2 cellular contexts compared by ENCODE assay signal in the genomic region with DNA sequence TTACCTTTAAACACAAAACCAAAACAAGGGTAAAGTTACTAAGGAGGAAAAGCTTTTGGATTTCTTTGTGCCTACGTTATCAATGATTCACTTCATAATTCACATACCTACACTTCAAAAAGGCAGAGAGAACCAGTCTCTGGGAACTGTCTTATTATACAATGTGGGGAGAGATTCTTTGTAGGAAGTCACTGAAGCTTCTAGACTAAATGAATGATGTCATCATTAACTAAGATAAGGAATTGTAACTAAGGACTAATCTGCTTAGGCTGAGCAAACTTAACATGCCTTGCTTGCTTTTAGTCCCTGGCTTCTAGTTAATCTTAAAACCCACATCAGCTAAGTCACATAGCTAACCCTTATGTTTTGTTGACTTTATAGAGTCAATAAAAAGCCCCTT.
TF ChIP-seq lines count a peak whose summit lies in the region.

No MANE protein-coding gene starts in this region.

TF ChIP-seq in HepG2, 621 proteins besides CTCF, POLR2A, EP300 and RAD21:
- TF ChIP-seq ZNF124 (CRISPR knock-in tag; IDR thresholded peaks at IDR 0.05) (no peak), DMAP1 (CRISPR knock-in tag; IDR thresholded peaks at IDR 0.05) (no peak), ATF7 (IDR thresholded peaks at IDR 0.05) (peak; percentile 92), ATF7 (CRISPR knock-in tag; IDR thresholded peaks at IDR 0.05) (no peak), RXRB (CRISPR knock-in tag; IDR thresholded peaks at IDR 0.05; ENCODE audit: borderline replicate concordance) (no peak), ZNF652 (CRISPR knock-in tag; IDR thresholded peaks at IDR 0.05; ENCODE audit: borderline replicate concordance, low read depth) (no peak), SP1 (IDR thresholded peaks at IDR 0.05) (no peak), SP1 (CRISPR knock-in tag; IDR thresholded peaks at IDR 0.05) (no peak)
- TF ChIP-seq, protein P1, sequence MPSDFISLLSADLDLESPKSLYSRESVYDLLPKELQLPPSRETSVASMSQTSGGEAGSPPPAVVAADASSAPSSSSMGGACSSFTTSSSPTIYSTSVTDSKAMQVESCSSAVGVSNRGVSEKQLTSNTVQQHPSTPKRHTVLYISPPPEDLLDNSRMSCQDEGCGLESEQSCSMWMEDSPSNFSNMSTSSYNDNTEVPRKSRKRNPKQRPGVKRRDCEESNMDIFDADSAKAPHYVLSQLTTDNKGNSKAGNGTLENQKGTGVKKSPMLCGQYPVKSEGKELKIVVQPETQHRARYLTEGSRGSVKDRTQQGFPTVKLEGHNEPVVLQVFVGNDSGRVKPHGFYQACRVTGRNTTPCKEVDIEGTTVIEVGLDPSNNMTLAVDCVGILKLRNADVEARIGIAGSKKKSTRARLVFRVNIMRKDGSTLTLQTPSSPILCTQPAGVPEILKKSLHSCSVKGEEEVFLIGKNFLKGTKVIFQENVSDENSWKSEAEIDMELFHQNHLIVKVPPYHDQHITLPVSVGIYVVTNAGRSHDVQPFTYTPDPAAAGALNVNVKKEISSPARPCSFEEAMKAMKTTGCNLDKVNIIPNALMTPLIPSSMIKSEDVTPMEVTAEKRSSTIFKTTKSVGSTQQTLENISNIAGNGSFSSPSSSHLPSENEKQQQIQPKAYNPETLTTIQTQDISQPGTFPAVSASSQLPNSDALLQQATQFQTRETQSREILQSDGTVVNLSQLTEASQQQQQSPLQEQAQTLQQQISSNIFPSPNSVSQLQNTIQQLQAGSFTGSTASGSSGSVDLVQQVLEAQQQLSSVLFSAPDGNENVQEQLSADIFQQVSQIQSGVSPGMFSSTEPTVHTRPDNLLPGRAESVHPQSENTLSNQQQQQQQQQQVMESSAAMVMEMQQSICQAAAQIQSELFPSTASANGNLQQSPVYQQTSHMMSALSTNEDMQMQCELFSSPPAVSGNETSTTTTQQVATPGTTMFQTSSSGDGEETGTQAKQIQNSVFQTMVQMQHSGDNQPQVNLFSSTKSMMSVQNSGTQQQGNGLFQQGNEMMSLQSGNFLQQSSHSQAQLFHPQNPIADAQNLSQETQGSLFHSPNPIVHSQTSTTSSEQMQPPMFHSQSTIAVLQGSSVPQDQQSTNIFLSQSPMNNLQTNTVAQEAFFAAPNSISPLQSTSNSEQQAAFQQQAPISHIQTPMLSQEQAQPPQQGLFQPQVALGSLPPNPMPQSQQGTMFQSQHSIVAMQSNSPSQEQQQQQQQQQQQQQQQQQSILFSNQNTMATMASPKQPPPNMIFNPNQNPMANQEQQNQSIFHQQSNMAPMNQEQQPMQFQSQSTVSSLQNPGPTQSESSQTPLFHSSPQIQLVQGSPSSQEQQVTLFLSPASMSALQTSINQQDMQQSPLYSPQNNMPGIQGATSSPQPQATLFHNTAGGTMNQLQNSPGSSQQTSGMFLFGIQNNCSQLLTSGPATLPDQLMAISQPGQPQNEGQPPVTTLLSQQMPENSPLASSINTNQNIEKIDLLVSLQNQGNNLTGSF (CRISPR knock-in tag; IDR thresholded peaks at IDR 0.05) = no peak
- TF ChIP-seq, protein P2, sequence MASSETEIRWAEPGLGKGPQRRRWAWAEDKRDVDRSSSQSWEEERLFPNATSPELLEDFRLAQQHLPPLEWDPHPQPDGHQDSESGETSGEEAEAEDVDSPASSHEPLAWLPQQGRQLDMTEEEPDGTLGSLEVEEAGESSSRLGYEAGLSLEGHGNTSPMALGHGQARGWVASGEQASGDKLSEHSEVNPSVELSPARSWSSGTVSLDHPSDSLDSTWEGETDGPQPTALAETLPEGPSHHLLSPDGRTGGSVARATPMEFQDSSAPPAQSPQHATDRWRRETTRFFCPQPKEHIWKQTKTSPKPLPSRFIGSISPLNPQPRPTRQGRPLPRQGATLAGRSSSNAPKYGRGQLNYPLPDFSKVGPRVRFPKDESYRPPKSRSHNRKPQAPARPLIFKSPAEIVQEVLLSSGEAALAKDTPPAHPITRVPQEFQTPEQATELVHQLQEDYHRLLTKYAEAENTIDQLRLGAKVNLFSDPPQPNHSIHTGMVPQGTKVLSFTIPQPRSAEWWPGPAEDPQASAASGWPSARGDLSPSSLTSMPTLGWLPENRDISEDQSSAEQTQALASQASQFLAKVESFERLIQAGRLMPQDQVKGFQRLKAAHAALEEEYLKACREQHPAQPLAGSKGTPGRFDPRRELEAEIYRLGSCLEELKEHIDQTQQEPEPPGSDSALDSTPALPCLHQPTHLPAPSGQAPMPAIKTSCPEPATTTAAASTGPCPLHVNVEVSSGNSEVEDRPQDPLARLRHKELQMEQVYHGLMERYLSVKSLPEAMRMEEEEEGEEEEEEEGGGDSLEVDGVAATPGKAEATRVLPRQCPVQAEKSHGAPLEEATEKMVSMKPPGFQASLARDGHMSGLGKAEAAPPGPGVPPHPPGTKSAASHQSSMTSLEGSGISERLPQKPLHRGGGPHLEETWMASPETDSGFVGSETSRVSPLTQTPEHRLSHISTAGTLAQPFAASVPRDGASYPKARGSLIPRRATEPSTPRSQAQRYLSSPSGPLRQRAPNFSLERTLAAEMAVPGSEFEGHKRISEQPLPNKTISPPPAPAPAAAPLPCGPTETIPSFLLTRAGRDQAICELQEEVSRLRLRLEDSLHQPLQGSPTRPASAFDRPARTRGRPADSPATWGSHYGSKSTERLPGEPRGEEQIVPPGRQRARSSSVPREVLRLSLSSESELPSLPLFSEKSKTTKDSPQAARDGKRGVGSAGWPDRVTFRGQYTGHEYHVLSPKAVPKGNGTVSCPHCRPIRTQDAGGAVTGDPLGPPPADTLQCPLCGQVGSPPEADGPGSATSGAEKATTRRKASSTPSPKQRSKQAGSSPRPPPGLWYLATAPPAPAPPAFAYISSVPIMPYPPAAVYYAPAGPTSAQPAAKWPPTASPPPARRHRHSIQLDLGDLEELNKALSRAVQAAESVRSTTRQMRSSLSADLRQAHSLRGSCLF (CRISPR knock-in tag; IDR thresholded peaks at IDR 0.05; ENCODE audit: borderline replicate concordance) = no peak

TF ChIP-seq in endothelial cell of umbilical vein, 7 proteins besides CTCF, POLR2A, EP300 and RAD21:
- no peak for TF ChIP-seq POLR2AphosphoS5 (IDR thresholded peaks at IDR 0.05; ENCODE audit: insufficient read depth, low read depth, low read length)
- no peak for TF ChIP-seq EZH2 (IDR thresholded peaks at IDR 0.05; ENCODE audit: borderline replicate concordance, low read depth, low read length, severe bottlenecking)
- TF ChIP-seq JUN (IDR thresholded peaks at IDR 0.05; ENCODE audit: borderline replicate concordance, insufficient read depth, insufficient read length, low read depth) = peak; percentile 4
